Comparison of ENCODE assay signal across 29 cellular contexts in genomic region chr10:3210251-3210650, GRCh38.
"Had no signal": no experiment of that assay in that cellular context is flagged by ENCODE, and none has a peak within 500 bp of the region (broad histone marks: within the 10 kb centered on the region; RNA-seq: fewer than 3 reads in every experiment).

No MANE protein-coding gene starts in this region.

- DNase-seq: activated CD4-positive, alpha-beta memory T cell treated with anti-CD3 and anti-CD28 coated beads for 36 hours; activated CD4-positive, alpha-beta T cell treated with anti-CD3 and anti-CD28 coated beads, Interleukin-2, amount 10 ng/mL, durations not matched to agents 7 days and 5 days; activated CD4-positive, CD25-positive, alpha-beta regulatory T cell; activated CD8-positive, alpha-beta memory T cell treated with anti-CD3 and anti-CD28 coated beads for 24 hours; activated effector memory CD4-positive, alpha-beta T cell treated with anti-CD3 and anti-CD28 coated beads, Interleukin-2, amount 50 U/mL, for 16 hours; activated naive CD4-positive, alpha-beta T cell treated with Interleukin-2 at 50 U/mL for 16 hours; activated naive CD8-positive, alpha-beta T cell treated with anti-CD3 and anti-CD28 coated beads, Interleukin-2, amount 50 U/mL, for 24 hours; activated T-cell treated with anti-CD3 and anti-CD28 coated beads, Interleukin-2, amount 50 U/mL, for 4 hours; amniotic stem cell; caudate nucleus; MG63; MV-4-11; NCI-H1417 treated with DMSO at 0.1 percent for 48 hours; NCI-H187; NCI-H2107; NCI-H446; NCI-H524; NCI-H748 treated with DMSO at 0.1 percent for 48 hours; OCI-M1; Right ventricle myocardium superior; SJCRH30; SK-N-SH; T-helper 1 cell had no signal

- H3K27ac ChIP-seq: ascending aorta, RWPE1, SJCRH30, VCaP had no signal

- H3K36me3 Mint-ChIP-seq: activated CD4-positive, alpha-beta memory T cell treated with anti-CD3 and anti-CD28 coated beads for 36 hours; activated naive CD4-positive, alpha-beta T cell treated with anti-CD3 and anti-CD28 coated beads, Interleukin-2, amount 50 U/mL, for 72 hours had no signal

- H3K36me3 ChIP-seq: ascending aorta, MG63, SJCRH30 had no signal

- H3K9me3 ChIP-seq: ascending aorta, MG63, SJCRH30, SK-N-SH had no signal

- H3K9me3 Mint-ChIP-seq: activated CD4-positive, alpha-beta memory T cell treated with anti-CD3 and anti-CD28 coated beads for 36 hours; activated CD4-positive, alpha-beta T cell treated with anti-CD3 and anti-CD28 coated beads, Interleukin-2, amount 10 ng/mL, durations not matched to agents 7 days and 5 days; activated naive CD4-positive, alpha-beta T cell treated with anti-CD3 and anti-CD28 coated beads, Interleukin-2, amount 50 U/mL, for 72 hours; activated naive CD8-positive, alpha-beta T cell treated with anti-CD3 and anti-CD28 coated beads, Interleukin-2, amount 50 U/mL, for 24 hours; activated T-cell treated with anti-CD3 and anti-CD28 coated beads, Interleukin-2, amount 50 U/mL, for 4 hours had no signal

- ATAC-seq: activated naive CD4-positive, alpha-beta T cell treated with anti-CD3 and anti-CD28 coated beads, Interleukin-2, amount 50 U/mL, for 72 hours; activated naive CD8-positive, alpha-beta T cell treated with anti-CD3 and anti-CD28 coated beads, Interleukin-2, amount 50 U/mL, for 24 hours; HepG2; Panc1 had no signal

- H3K4me1 Mint-ChIP-seq: activated CD4-positive, alpha-beta T cell treated with anti-CD3 and anti-CD28 coated beads, Interleukin-2, amount 10 ng/mL, durations not matched to agents 7 days and 5 days; activated naive CD8-positive, alpha-beta T cell treated with anti-CD3 and anti-CD28 coated beads, Interleukin-2, amount 50 U/mL, for 24 hours had no signal

- H3K4me1 ChIP-seq: ascending aorta, SJCRH30 had no signal

- H3K27ac Mint-ChIP-seq: activated CD4-positive, alpha-beta memory T cell treated with anti-CD3 and anti-CD28 coated beads for 36 hours; activated CD4-positive, alpha-beta T cell treated with anti-CD3 and anti-CD28 coated beads, Interleukin-2, amount 10 ng/mL, durations not matched to agents 7 days and 5 days; activated naive CD4-positive, alpha-beta T cell treated with anti-CD3 and anti-CD28 coated beads, Interleukin-2, amount 50 U/mL, for 72 hours; activated naive CD8-positive, alpha-beta T cell treated with anti-CD3 and anti-CD28 coated beads, Interleukin-2, amount 50 U/mL, for 24 hours had no signal

- H3K4me3 Mint-ChIP-seq: activated CD4-positive, alpha-beta memory T cell treated with anti-CD3 and anti-CD28 coated beads for 36 hours; activated CD4-positive, alpha-beta T cell treated with anti-CD3 and anti-CD28 coated beads, Interleukin-2, amount 10 ng/mL, durations not matched to agents 7 days and 5 days; activated naive CD8-positive, alpha-beta T cell treated with anti-CD3 and anti-CD28 coated beads, Interleukin-2, amount 50 U/mL, for 24 hours; activated T-cell treated with anti-CD3 and anti-CD28 coated beads, Interleukin-2, amount 50 U/mL, for 4 hours had no signal

- H3K27me3 ChIP-seq: ascending aorta, MG63, SJCRH30 had no signal

- H3K4me3 ChIP-seq: ascending aorta, MG63, SJCRH30 had no signal
